ENCODE assay signal across 12 cellular contexts in the genomic region with DNA sequence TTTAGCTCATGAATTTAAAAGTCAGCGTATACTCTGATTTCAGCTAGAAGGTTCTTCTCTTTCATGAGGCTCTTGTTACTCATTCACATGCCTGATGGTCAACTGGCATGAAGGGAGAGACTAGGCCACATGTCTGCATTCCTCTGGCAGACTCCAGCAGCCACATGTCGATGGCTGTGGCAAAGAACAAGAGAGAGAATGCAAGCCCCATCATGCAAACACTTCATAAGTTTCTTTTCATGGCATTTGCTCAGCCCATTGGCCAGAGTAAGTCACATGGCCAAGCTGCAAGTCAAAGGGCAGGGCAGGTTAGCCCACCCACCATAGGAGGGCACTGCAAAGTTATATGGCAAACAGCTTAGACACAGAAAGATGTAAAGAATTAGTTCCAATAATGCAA. TPM values are rescaled to one million over a fixed set of nuclear protein-coding genes. Genes with fewer than 3 reads are reported as not detected.
DNase-seq lines count a peak whose midpoint lies in the region; ATAC-seq, FAIRE-seq and TF ChIP-seq lines count a peak whose summit lies in the region.
"Had no signal": no experiment of that assay in that cellular context is flagged by ENCODE, and none has a peak within 500 bp of the region (broad histone marks: within the 10 kb centered on the region; RNA-seq: fewer than 3 reads in every experiment).

No MANE protein-coding gene starts in this region.

- no peak for DNase-seq in A549 (ENCODE audit: low read depth in 1 of 2, low spot score in 1 of 2)
- peak; percentile 15 for DNase-seq in HCEC 1CT
- DNase-seq in SW480 (ENCODE audit: low spot score), result peak; percentile 47
- DNase-seq in foreskin melanocyte, result peak; percentile 84
- no peak for DNase-seq in NCI-H82 (lab: John Stamatoyannopoulos, UW)
- DNase-seq: activated naive CD4-positive, alpha-beta T cell treated with anti-CD3 and anti-CD28 coated beads, Interleukin-2, amount 50 U/mL, for 16 hours; substantia nigra had no signal

- FAIRE-seq in A549 (lab: Jason Lieb, UNC), result no peak

- H3K4me2 ChIP-seq in A549, result no peak overlapping the region

- H3K4me1 ChIP-seq in A549, result peaks cover 31% of the 10 kb centered on the region

- no peak for TF ChIP-seq CTCF in A549 (IDR thresholded peaks at IDR 0.05)

- no peak for TF ChIP-seq RAD21 in A549 (conservative IDR thresholded peaks at IDR 0.05 in 1 of 2, IDR thresholded peaks at IDR 0.05 in 1 of 2)

- CTCF ChIA-PET in A549 (lab: Yijun Ruan, JAX), result no interaction called here

- no peak overlapping the region for H3K27ac ChIP-seq in A549

- 84% methylated on average over 2 of the region's 2 CpGs for WGBS in A549 (ENCODE audit: missing lambda C conversion rate)

- no peaks in the 10 kb centered on the region for H3K9me3 ChIP-seq in A549

- no peak for TF ChIP-seq POLR2A in A549 (IDR thresholded peaks at IDR 0.05; ENCODE audit: low read length)

- H3K4me3 ChIP-seq in A549, result no peak overlapping the region

- POLR2A ChIA-PET in A549 (lab: Yijun Ruan, JAX), result no interaction called here

- TF ChIP-seq EP300 in A549 (IDR thresholded peaks at IDR 0.05), result no peak

- ATAC-seq in A549, result no peak
- no peak for ATAC-seq in HG03460 (IDR thresholded peaks at IDR 0.05; ENCODE audit: unreplicated experiment)
- ATAC-seq in HG02571 (IDR thresholded peaks at IDR 0.05; ENCODE audit: unreplicated experiment), result no peak
- no peak for ATAC-seq in GM19397 (IDR thresholded peaks at IDR 0.05; ENCODE audit: unreplicated experiment)
- ATAC-seq: HCT116 had no signal

TF ChIP-seq in A549, 52 proteins besides CTCF, POLR2A, EP300 and RAD21:
- TF ChIP-seq NFE2L2 (conservative IDR thresholded peaks at IDR 0.05; ENCODE audit: low read length) (no peak), RNF2 (IDR thresholded peaks at IDR 0.05; ENCODE audit: borderline replicate concordance, low read depth) (no peak), SMC3 (IDR thresholded peaks at IDR 0.05) (no peak), BHLHE40 (IDR thresholded peaks at IDR 0.05; ENCODE audit: low read depth, low read length) (no peak)
- TF ChIP-seq, protein P1, sequence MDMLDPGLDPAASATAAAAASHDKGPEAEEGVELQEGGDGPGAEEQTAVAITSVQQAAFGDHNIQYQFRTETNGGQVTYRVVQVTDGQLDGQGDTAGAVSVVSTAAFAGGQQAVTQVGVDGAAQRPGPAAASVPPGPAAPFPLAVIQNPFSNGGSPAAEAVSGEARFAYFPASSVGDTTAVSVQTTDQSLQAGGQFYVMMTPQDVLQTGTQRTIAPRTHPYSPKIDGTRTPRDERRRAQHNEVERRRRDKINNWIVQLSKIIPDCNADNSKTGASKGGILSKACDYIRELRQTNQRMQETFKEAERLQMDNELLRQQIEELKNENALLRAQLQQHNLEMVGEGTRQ (IDR thresholded peaks at IDR 0.05), result peak; percentile 3; the same call in 1 of the 2 replicates

RNA-seq across cellular contexts. Expression of gene KCNV2, which starts 5.4 kb away (rescaled TPM):
- polyA plus RNA-seq in A549 (2011; rRNA removed) (not detected in 2 replicates), A549 (2017; fragmentation: RNase III; extraction: RNeasy Plus Mini Kit Qiagen cat#74134 plus additional on column Dnase treatment) (not detected in 3 replicates)
- polyA plus RNA-seq in A549 (2012; cell fraction: cytosol; rRNA removed), result not detected in 2 replicates
- not detected in 2 replicates for polyA plus RNA-seq in A549 (2012; cell fraction: nucleus; rRNA removed)
- polyA minus RNA-seq in A549 (2011; rRNA and poly(A)+ RNA removed), result not detected in 2 replicates
- polyA plus RNA-seq: CD4-positive, CD25-positive, alpha-beta regulatory T cell had no signal

Comparison
In these comparisons a context has a peak if more than half of its experiments do, and no peak if none do; other contexts are left out.
1. DNase-seq: peak in HCEC 1CT (single experiment), SW480 (single experiment) and foreskin melanocyte (single experiment); none in A549 (0 of 2) and NCI-H82 (single experiment).